25 cellular contexts compared by ENCODE assay signal in genomic region chr21:34513109-34513675, GRCh38. TPM values are rescaled to one million over a fixed set of nuclear protein-coding genes. Genes with fewer than 3 reads are reported as not detected.
DNase-seq lines count a peak whose midpoint lies in the region; ATAC-seq and TF ChIP-seq lines count a peak whose summit lies in the region.
"Had no signal": no experiment of that assay in that cellular context is flagged by ENCODE, and none has a peak within 500 bp of the region (broad histone marks: within the 10 kb centered on the region; RNA-seq: fewer than 3 reads in every experiment).

No MANE protein-coding gene starts in this region.

- no peak overlapping the region for H3K27ac Mint-ChIP-seq in activated CD4-positive, alpha-beta memory T cell treated with anti-CD3 and anti-CD28 coated beads, Interleukin-2, amount 10 ng/mL, durations not matched to agents 7 days and 5 days

- POLR2A ChIA-PET in activated CD4-positive, alpha-beta memory T cell treated with anti-CD3 and anti-CD28 coated beads, Interleukin-2, amount 10 ng/mL, durations not matched to agents 7 days and 5 days (lab: Charles Lee) = no interaction called here

- H3K9me3 ChIP-seq in left ventricle myocardium inferior (replicated peaks) (no peaks in the 10 kb centered on the region), right cardiac atrium (ENCODE audit: control insufficient read depth, low read length) (no peaks in the 10 kb centered on the region), upper lobe of right lung (no peaks in the 10 kb centered on the region)
- H3K9me3 ChIP-seq: A549, adrenal gland, Peyer's patch, prostate gland, thoracic aorta had no signal

- H3K27ac ChIP-seq in left ventricle myocardium inferior (replicated peaks) = peak overlapping the region; percentile 15
- H3K27ac ChIP-seq in right cardiac atrium (ENCODE audit: low read length) = no peak overlapping the region
- peak overlapping the region; percentile 81 for H3K27ac ChIP-seq in upper lobe of right lung
- H3K27ac ChIP-seq: A549, adrenal gland, C4-2B, GM23248, Peyer's patch, prostate gland had no signal

- no peak overlapping the region for H3K4me3 ChIP-seq in left ventricle myocardium inferior
- no peak overlapping the region for H3K4me3 ChIP-seq in right cardiac atrium (ENCODE audit: low read length)
- no peak overlapping the region for H3K4me3 ChIP-seq in fibroblast of mammary gland (ENCODE audit: control insufficient read depth, low read depth, low read length)
- H3K4me3 ChIP-seq in upper lobe of right lung = no peak overlapping the region
- H3K4me3 ChIP-seq: A549, adrenal gland, GM23248, Peyer's patch, prostate gland, thoracic aorta had no signal

- no peak overlapping the region for H3K4me3 Mint-ChIP-seq in activated CD4-positive, alpha-beta memory T cell treated with anti-CD3 and anti-CD28 coated beads, Interleukin-2, amount 10 ng/mL, durations not matched to agents 7 days and 5 days
- H3K4me3 Mint-ChIP-seq: central memory CD8-positive, alpha-beta T cell; stimulated activated effector memory CD8-positive, alpha-beta T cell treated with anti-CD3 and anti-CD28 coated beads, Interleukin-12 subunit alpha, Interleukin-12 subunit beta, amount 100 ng/mL, for 72 hours had no signal

- no peak for TF ChIP-seq CTCF in left ventricle myocardium inferior (IDR thresholded peaks at IDR 0.05; ENCODE audit: borderline replicate concordance)
- no peak for TF ChIP-seq CTCF in fibroblast of mammary gland (conservative IDR thresholded peaks at IDR 0.05; ENCODE audit: control insufficient read depth, insufficient read depth, low read depth, low read length)
- no peak for TF ChIP-seq CTCF in upper lobe of right lung (IDR thresholded peaks at IDR 0.05)

- ATAC-seq in right cardiac atrium (no peak), upper lobe of right lung (peak; percentile 14)
- ATAC-seq: A549; SK-N-SH treated with all-trans-retinoic acid at 6 μM for 48 hours; stimulated activated effector memory CD8-positive, alpha-beta T cell treated with anti-CD3 and anti-CD28 coated beads, Interleukin-12 subunit alpha, Interleukin-12 subunit beta, amount 100 ng/mL, for 72 hours had no signal

- no peaks in the 10 kb centered on the region for H3K9me3 Mint-ChIP-seq in activated CD4-positive, alpha-beta memory T cell treated with anti-CD3 and anti-CD28 coated beads, Interleukin-2, amount 10 ng/mL, durations not matched to agents 7 days and 5 days
- H3K9me3 Mint-ChIP-seq: central memory CD8-positive, alpha-beta T cell; stimulated activated effector memory CD8-positive, alpha-beta T cell treated with anti-CD3 and anti-CD28 coated beads, Interleukin-12 subunit alpha, Interleukin-12 subunit beta, amount 100 ng/mL, for 72 hours had no signal

- H3K27me3 ChIP-seq in left ventricle myocardium inferior (ENCODE audit: low read depth) (no peaks in the 10 kb centered on the region), right cardiac atrium (ENCODE audit: control insufficient read depth, insufficient read depth) (no peaks in the 10 kb centered on the region), upper lobe of right lung (no peaks in the 10 kb centered on the region)
- H3K27me3 ChIP-seq: adrenal gland, Peyer's patch had no signal

- H3K36me3 ChIP-seq in left ventricle myocardium inferior (peaks cover 27% of the 10 kb centered on the region), upper lobe of right lung (peaks cover 21% of the 10 kb centered on the region)
- H3K36me3 ChIP-seq: adrenal gland, prostate gland had no signal

- H3K27me3 Mint-ChIP-seq in activated CD4-positive, alpha-beta memory T cell treated with anti-CD3 and anti-CD28 coated beads, Interleukin-2, amount 10 ng/mL, durations not matched to agents 7 days and 5 days = peaks cover 2% of the 10 kb centered on the region
- H3K27me3 Mint-ChIP-seq: central memory CD8-positive, alpha-beta T cell had no signal

- 80% methylated on average over 2 of the region's 2 CpGs for WGBS in right cardiac atrium

- intact Hi-C loops in left ventricle myocardium inferior (cut with micrococcal nuclease) = no loop called here
- intact Hi-C loops in right cardiac atrium (cut with DNase I) = no loop called here
- intact Hi-C loops in upper lobe of right lung (cut with DNase I) = no loop called here

- H3K4me1 ChIP-seq in left ventricle myocardium inferior = peaks cover 29% of the 10 kb centered on the region
- H3K4me1 ChIP-seq in right cardiac atrium (ENCODE audit: control insufficient read depth, insufficient read depth, low read length) = peaks cover 3% of the 10 kb centered on the region
- peaks cover 9% of the 10 kb centered on the region for H3K4me1 ChIP-seq in upper lobe of right lung
- H3K4me1 ChIP-seq: A549, Peyer's patch, prostate gland had no signal

- peaks cover 14% of the 10 kb centered on the region for H3K4me1 Mint-ChIP-seq in activated CD4-positive, alpha-beta memory T cell treated with anti-CD3 and anti-CD28 coated beads, Interleukin-2, amount 10 ng/mL, durations not matched to agents 7 days and 5 days

- CTCF ChIA-PET in activated CD4-positive, alpha-beta memory T cell treated with anti-CD3 and anti-CD28 coated beads, Interleukin-2, amount 10 ng/mL, durations not matched to agents 7 days and 5 days (lab: Charles Lee) = no interaction called here

- H3K36me3 Mint-ChIP-seq in activated CD4-positive, alpha-beta memory T cell treated with anti-CD3 and anti-CD28 coated beads, Interleukin-2, amount 10 ng/mL, durations not matched to agents 7 days and 5 days (ENCODE audit: low read depth) = no peaks in the 10 kb centered on the region
- H3K36me3 Mint-ChIP-seq: stimulated activated effector memory CD8-positive, alpha-beta T cell treated with anti-CD3 and anti-CD28 coated beads, Interleukin-12 subunit alpha, Interleukin-12 subunit beta, amount 100 ng/mL, for 72 hours had no signal

- DNase-seq in left ventricle myocardium inferior = no peak
- DNase-seq in right cardiac atrium = no peak
- DNase-seq in NOMO-1 (lab: John Stamatoyannopoulos, UW; ENCODE audit: unreplicated experiment in 2 of 2) = peak; percentile 53 to 84
- DNase-seq in fibroblast of mammary gland (ENCODE audit: low read depth) = peak; percentile 32
- DNase-seq in upper lobe of right lung = no peak
- DNase-seq in activated CD4-positive, alpha-beta memory T cell treated with anti-CD3 and anti-CD28 coated beads, Interleukin-2, amount 10 ng/mL, durations not matched to agents 7 days and 5 days = no peak
- DNase-seq in DMS53 treated with DMSO at 0.1 percent for 48 hours (lab: John Stamatoyannopoulos, UW; ENCODE audit: unreplicated experiment) = no peak
- DNase-seq in mucosa of gallbladder (ENCODE audit: low spot score) = no peak
- DNase-seq: activated CD4-positive, alpha-beta T cell treated with anti-CD3 and anti-CD28 coated beads for 48 hours; activated effector memory CD4-positive, alpha-beta T cell treated with anti-CD3 and anti-CD28 coated beads, Interleukin-2, amount 50 U/mL, for 16 hours; adrenal gland; DMS79 treated with DMSO at 0.1 percent for 48 hours; effector CD8-positive, alpha-beta T cell; GM23248; head of caudate nucleus; KBM-7; NCI-H526; Peyer's patch had no signal

RNA-seq across cellular contexts. Expression of gene KCNE1, which starts 1.2 kb away (rescaled TPM):
- total RNA-seq in left ventricle myocardium inferior (4.8 TPM), right cardiac atrium (10 to 100 TPM in 2 of 4 donors, 1 to 10 TPM in 2; 3.6 to 11.4 (median 9.5) TPM), upper lobe of right lung (13.6 TPM), mucosa of gallbladder (0.69 TPM)
- polyA plus RNA-seq in right cardiac atrium = 3.8 TPM
- total RNA-seq in activated CD4-positive, alpha-beta memory T cell treated with anti-CD3 and anti-CD28 coated beads, Interleukin-2, amount 10 ng/mL, durations not matched to agents 7 days and 5 days = under 1 TPM in 1 of 2 experiments, not detected in 1; 0.40 TPM
- polyA plus RNA-seq: GM23248 had no signal

Comparison
In these comparisons a context has a peak if more than half of its experiments do, and no peak if none do; other contexts are left out.
1. DNase-seq: peak in NOMO-1 (2 of 2) and fibroblast of mammary gland (single experiment); none in left ventricle myocardium inferior (single experiment), right cardiac atrium (0 of 3), upper lobe of right lung (single experiment), activated CD4-positive, alpha-beta memory T cell treated with anti-CD3 and anti-CD28 coated beads, Interleukin-2, amount 10 ng/mL, durations not matched to agents 7 days and 5 days (single experiment), DMS53 treated with DMSO at 0.1 percent for 48 hours (single experiment) and mucosa of gallbladder (single experiment).